1 cellular context compared by ENCODE assay signal in genomic region chr3:113148307-113148703, GRCh38.
TF ChIP-seq lines count a peak whose summit lies in the region.

No MANE protein-coding gene starts in this region.

TF ChIP-seq in HEK293, 187 proteins besides CTCF, POLR2A, EP300 and RAD21 (continued from another document):
- TF ChIP-seq ZSCAN18 (tag by site-specific recombination; IDR thresholded peaks at IDR 0.05), result no peak
- no peak for TF ChIP-seq ZNF830 (tag by site-specific recombination; IDR thresholded peaks at IDR 0.05; ENCODE audit: low read depth)
- no peak for TF ChIP-seq BCL11A (tag by site-specific recombination; IDR thresholded peaks at IDR 0.05; ENCODE audit: low read depth)
- TF ChIP-seq ZNF398 (tag by site-specific recombination; IDR thresholded peaks at IDR 0.05), result no peak
- TF ChIP-seq TCF7L2 (IDR thresholded peaks at IDR 0.05; ENCODE audit: borderline replicate concordance, low read depth, low read length), result no peak
- no peak for TF ChIP-seq ZBTB10 (tag by site-specific recombination; IDR thresholded peaks at IDR 0.05)
- no peak for TF ChIP-seq ZNF571 (tag by site-specific recombination; IDR thresholded peaks at IDR 0.05)
- no peak for TF ChIP-seq ZNF792 (tag by site-specific recombination; IDR thresholded peaks at IDR 0.05)
- TF ChIP-seq ZNF19 (tag by site-specific recombination; IDR thresholded peaks at IDR 0.05; ENCODE audit: low read depth), result no peak
